Comparison of ENCODE assay signal across 8 cellular contexts in the genomic region with DNA sequence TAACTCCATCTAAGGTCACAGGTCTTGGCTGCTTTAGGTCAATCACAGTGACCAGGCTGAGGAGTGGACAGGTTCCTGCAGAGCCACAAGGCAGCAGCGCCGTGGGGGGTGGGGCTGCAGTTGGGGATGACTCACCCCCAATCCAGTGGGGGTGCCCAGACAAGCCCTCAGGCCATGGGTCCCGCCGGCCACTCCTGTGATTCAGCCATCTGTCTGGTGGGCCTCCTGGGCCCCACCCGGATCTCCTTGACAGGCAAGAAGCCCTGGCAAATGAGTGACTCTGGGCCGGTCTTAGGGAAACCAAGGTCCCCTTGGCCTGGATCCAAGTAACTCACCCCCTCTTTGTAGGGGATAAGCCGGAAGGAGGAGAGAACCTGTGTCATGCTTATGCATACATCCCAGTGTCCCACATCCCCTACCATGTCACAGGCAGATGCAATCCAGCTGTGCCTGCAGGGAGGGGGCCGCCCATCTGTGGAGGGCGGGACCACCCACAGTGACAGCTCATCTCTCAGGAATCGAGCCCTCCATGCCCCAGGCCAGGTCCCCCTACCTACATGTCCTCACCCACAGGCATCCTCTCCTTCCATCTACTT. TPM values are rescaled to one million over a fixed set of nuclear protein-coding genes. Genes with fewer than 3 reads are reported as not detected.
DNase-seq lines count a peak whose midpoint lies in the region; ATAC-seq and TF ChIP-seq lines count a peak whose summit lies in the region.

No MANE protein-coding gene starts in this region.

- no peaks in the 10 kb centered on the region for H3K79me1 ChIP-seq in neuronal stem cell (ENCODE audit: low read depth, low read length)

- WGBS in neuronal stem cell (ENCODE audit: extremely low coverage in 2 of 2, insufficient read length in 2 of 2, insufficient replicate concordance in 1 of 2), 2 donors, result no CpG with 5 or more reads among the region's 10 CpGs

- H2BK120ac ChIP-seq in neuronal stem cell (ENCODE audit: low read depth, low read length), result no peak overlapping the region

- no peak for TF ChIP-seq CTCF in PC-9 (conservative IDR thresholded peaks at IDR 0.05)

- peaks cover 36% of the 10 kb centered on the region for H3F3A ChIP-seq in PC-9 (ENCODE audit: insufficient read depth, low read depth)

- H3K4me1 ChIP-seq in PC-9 (replicated peaks; ENCODE audit: insufficient read depth), result peaks cover 53% of the 10 kb centered on the region
- H3K4me1 ChIP-seq in neuronal stem cell (ENCODE audit: control insufficient read depth in 2 of 2, insufficient read depth in 1 of 2, low read depth in 1 of 2, low read length in 2 of 2), result peaks cover 0 to 11% of the 10 kb centered on the region in 2 donors

- DNase-seq in COLO668 (lab: John Stamatoyannopoulos, UW; ENCODE audit: unreplicated experiment), result peak; percentile 25
- peak; percentile 86 to 98 for DNase-seq in PC-9
- DNase-seq in neuronal stem cell (ENCODE audit: low spot score), result no peak
- DNase-seq in GM19238 (ENCODE audit: insufficient read length, low spot score), result no peak
- no peak for DNase-seq in activated effector memory CD4-positive, alpha-beta T cell treated with anti-CD3 and anti-CD28 coated beads, Interleukin-2, amount 50 U/mL, for 16 hours
- DNase-seq in activated gamma-delta T cell treated with Interleukin-2 at 50 U/mL for 16 hours, result no peak

- H3K9me3 ChIP-seq in PC-9 (ENCODE audit: insufficient read depth, low read depth), result no peaks in the 10 kb centered on the region
- H3K9me3 ChIP-seq in neuronal stem cell (replicated peaks in 1 of 2; ENCODE audit: control insufficient read depth in 2 of 2, insufficient read depth in 1 of 2, low read depth in 1 of 2, low read length in 2 of 2), result no peaks in the 10 kb centered on the region

- POLR2A ChIA-PET in PC-9 (lab: Charles Lee; ENCODE audit: unreplicated experiment), result interaction anchor here (0.5 kb wide), 1 partner anchor 34 kb away, joined by 3 read pairs; no protein-coding TSS in a partner anchor

- peaks cover 16% of the 10 kb centered on the region for H3K79me2 ChIP-seq in PC-9 (ENCODE audit: low read depth)

- no peaks in the 10 kb centered on the region for H4K20me1 ChIP-seq in PC-9 (ENCODE audit: insufficient read depth)

- no peak overlapping the region for H2AK5ac ChIP-seq in neuronal stem cell (ENCODE audit: low read depth, low read length)

- H3K4me3 ChIP-seq in PC-9 (peak overlapping the region; percentile 62; the same call in 1 of the 2 replicates), neuronal stem cell (ENCODE audit: low read length in 2 of 2) (peak overlapping the region in 1 of 2 donors; percentile 38)

- intact Hi-C loops in PC-9 (cut with micrococcal nuclease; ENCODE audit: unreplicated experiment), result loop anchor here (1.0 to 5.0 kb wide), 4 partner anchors 39 to 128 kb away; partner anchors contain the start of genes CELSR3, PFKFB4 and SLC26A6

- peak overlapping the region; percentile 59 for H3K23ac ChIP-seq in neuronal stem cell (ENCODE audit: low read depth, low read length, poor library complexity)

- H2AFZ ChIP-seq in PC-9 (no peak overlapping the region), neuronal stem cell (ENCODE audit: low read length) (no peak overlapping the region)

- H4K91ac ChIP-seq in neuronal stem cell (ENCODE audit: low read depth, low read length, poor library complexity), result peak overlapping the region; percentile 31

- peak; percentile 36 for ATAC-seq in esophagus mucosa
- ATAC-seq in GM19452 (IDR thresholded peaks at IDR 0.05; ENCODE audit: unreplicated experiment), result no peak

- H3K27ac ChIP-seq in PC-9 (peak overlapping the region; percentile 14), neuronal stem cell (replicated peaks; ENCODE audit: low read length) (no peak overlapping the region)

- H3K9me2 ChIP-seq in PC-9 (ENCODE audit: insufficient read depth), result no peaks in the 10 kb centered on the region

- no peak overlapping the region for H2BK5ac ChIP-seq in neuronal stem cell (ENCODE audit: low read length)

- H3K4ac ChIP-seq in neuronal stem cell (ENCODE audit: low read length), result no peak overlapping the region

- no peak overlapping the region for H3K9ac ChIP-seq in neuronal stem cell (ENCODE audit: low read depth, low read length, poor library complexity)

- peak overlapping the region; percentile 53 for H3K18ac ChIP-seq in neuronal stem cell (ENCODE audit: low read length)

- no peaks in the 10 kb centered on the region for H3K36me3 ChIP-seq in PC-9 (ENCODE audit: low read depth)
- H3K36me3 ChIP-seq in neuronal stem cell (replicated peaks in 1 of 2; ENCODE audit: control insufficient read depth in 2 of 2, insufficient read depth in 2 of 2, low read length in 2 of 2), result peaks cover 33 to 40% of the 10 kb centered on the region in 2 donors

- H3K4me2 ChIP-seq in PC-9 (peak overlapping the region; percentile 92), neuronal stem cell (ENCODE audit: insufficient read depth, low read length, poor library complexity, severe bottlenecking) (no peak overlapping the region)

- H2BK15ac ChIP-seq in neuronal stem cell (ENCODE audit: low read length), result no peak overlapping the region

- H3K14ac ChIP-seq in neuronal stem cell (ENCODE audit: low read length), result no peak overlapping the region

- H2BK12ac ChIP-seq in neuronal stem cell (ENCODE audit: low read length), result no peak overlapping the region

- H4K8ac ChIP-seq in neuronal stem cell (ENCODE audit: low read depth, low read length), result no peak overlapping the region

- no peaks in the 10 kb centered on the region for H3K27me3 ChIP-seq in PC-9 (ENCODE audit: insufficient read depth, low read depth)
- H3K27me3 ChIP-seq in neuronal stem cell (ENCODE audit: control insufficient read depth in 3 of 3, insufficient read depth in 3 of 3, low read depth in 1 of 3, low read length in 3 of 3), result no peaks in the 10 kb centered on the region

- CTCF ChIA-PET in PC-9 (lab: Charles Lee), result no interaction called here

- BruUV-seq in PC-9 (replicated peaks; lab: Mats Ljungman, UMichigan), result no TSS peak

RNA-seq across cellular contexts. Expression of gene COL7A1, which starts 0.5 kb away (rescaled TPM):
- 91.2 and 151 TPM in 2 replicates for total RNA-seq in PC-9 (2021)
- 86.4 TPM for total RNA-seq in esophagus mucosa
- 8.2 TPM for polyA plus RNA-seq in neuronal stem cell (2013, experiment 1 of 2)
- 7.8 TPM for polyA plus RNA-seq in neuronal stem cell (2013, experiment 2 of 2)

RNA-seq across cellular contexts. Expression of gene UQCRC1, which starts 13.8 kb away (rescaled TPM):
- 255 and 264 TPM in 2 replicates for total RNA-seq in PC-9 (2021)
- 258 TPM for total RNA-seq in esophagus mucosa
- polyA plus RNA-seq in neuronal stem cell (2013, experiment 1 of 2), result 137 TPM
- polyA plus RNA-seq in neuronal stem cell (2013, experiment 2 of 2), result 134 TPM

RNA-seq across cellular contexts. Expression of gene TMEM89, which starts 25.9 kb away (rescaled TPM):
- total RNA-seq in PC-9 (2021) (not detected in 2 replicates), esophagus mucosa (not detected)
- 0.15 TPM for polyA plus RNA-seq in neuronal stem cell (2013, experiment 1 of 2)
- not detected for polyA plus RNA-seq in neuronal stem cell (2013, experiment 2 of 2)

RNA-seq across cellular contexts. Expression of gene UCN2, which starts 32.0 kb away (rescaled TPM):
- 2.8 and 4.2 TPM in 2 replicates for total RNA-seq in PC-9 (2021)
- 2.2 TPM for total RNA-seq in esophagus mucosa
- 0.13 TPM for polyA plus RNA-seq in neuronal stem cell (2013, experiment 1 of 2)
- 0.10 TPM for polyA plus RNA-seq in neuronal stem cell (2013, experiment 2 of 2)

RNA-seq across cellular contexts. Expression of gene PFKFB4, which starts 39.0 kb away (rescaled TPM):
- total RNA-seq in PC-9 (2021) (11.7 and 13.3 TPM in 2 replicates), esophagus mucosa (8.3 TPM)
- 9.2 TPM for polyA plus RNA-seq in neuronal stem cell (2013, experiment 1 of 2)
- 8.9 TPM for polyA plus RNA-seq in neuronal stem cell (2013, experiment 2 of 2)

Comparison
In these comparisons a context has a peak if more than half of its experiments do, and no peak if none do; other contexts are left out.
1. DNase-seq: peak in COLO668 (single experiment) and PC-9 (2 of 2); none in neuronal stem cell (single experiment), GM19238 (single experiment), activated effector memory CD4-positive, alpha-beta T cell treated with anti-CD3 and anti-CD28 coated beads, Interleukin-2, amount 50 U/mL, for 16 hours (single experiment) and activated gamma-delta T cell treated with Interleukin-2 at 50 U/mL for 16 hours (single experiment).